ENCODE assay signal across 19 cellular contexts in genomic region chr2:98959759-98960507, GRCh38. TPM values are rescaled to one million over a fixed set of nuclear protein-coding genes. Genes with fewer than 3 reads are reported as not detected.
DNase-seq lines count a peak whose midpoint lies in the region; ATAC-seq and TF ChIP-seq lines count a peak whose summit lies in the region.
"Had no signal": no experiment of that assay in that cellular context is flagged by ENCODE, and none has a peak within 500 bp of the region (broad histone marks: within the 10 kb centered on the region; RNA-seq: fewer than 3 reads in every experiment).

No MANE protein-coding gene starts in this region.

- H3K4me2 ChIP-seq in Karpas-422 (ENCODE audit: low read depth, low read length, poor library complexity, severe bottlenecking), result no peak overlapping the region

- ATAC-seq in HG03520 (IDR thresholded peaks at IDR 0.05; ENCODE audit: unreplicated experiment), result no peak
- ATAC-seq: PC-3 had no signal

- H4K20me1 ChIP-seq in Karpas-422 (ENCODE audit: insufficient read depth, low read depth, low read length), result no peaks in the 10 kb centered on the region

- H3K9ac ChIP-seq in Karpas-422 (ENCODE audit: low read length), result no peak overlapping the region

- no peak for TF ChIP-seq CTCF in AG09309 (IDR thresholded peaks at IDR 0.05; ENCODE audit: control insufficient read depth, insufficient read depth, low read depth, low read length, missing control alignments)

- H3K36me3 ChIP-seq in Karpas-422 (ENCODE audit: insufficient read depth, low read length), result no peaks in the 10 kb centered on the region
- H3K36me3 ChIP-seq: MG63 had no signal

- H3K27ac ChIP-seq in Karpas-422 (ENCODE audit: low read length), result no peak overlapping the region
- H3K27ac ChIP-seq: RWPE1 had no signal

- no peak overlapping the region for H3K4me3 ChIP-seq in AG09309 (ENCODE audit: control insufficient read depth, low read depth, low read length)
- no peak overlapping the region for H3K4me3 ChIP-seq in Karpas-422 (ENCODE audit: low read length)
- H3K4me3 ChIP-seq: MG63 had no signal

- DNase-seq in AG09309 (ENCODE audit: low read depth) (peak; percentile 1), DMS 273 treated with DMSO at 0.1 percent for 48 hours (lab: John Stamatoyannopoulos, UW) (peak; percentile 38), NCI-H69 (lab: John Stamatoyannopoulos, UW) (peak; percentile 82), cerebellar cortex (ENCODE audit: low spot score) (peak; percentile 31), Karpas-422 (no peak), NCI-H2196 treated with DMSO at 0.1 percent for 48 hours (lab: John Stamatoyannopoulos, UW; ENCODE audit: unreplicated experiment) (no peak)
- DNase-seq: C1 segment of cervical spinal cord; CD8-positive, alpha-beta memory T cell; DMS79 treated with DMSO at 0.1 percent for 48 hours; H9; IMR-90; MG63; NCI-H1048; NCI-H1436; NCI-H2029 treated with DMSO at 0.1 percent for 48 hours; PC-3; SIG-M5 had no signal

- H3K9me2 ChIP-seq in Karpas-422 (replicated peaks; ENCODE audit: insufficient read depth, low read length), result no peaks in the 10 kb centered on the region

- no peaks in the 10 kb centered on the region for H3K9me3 ChIP-seq in Karpas-422 (ENCODE audit: low read length)
- H3K9me3 ChIP-seq: MG63 had no signal

- no peak overlapping the region for H2AFZ ChIP-seq in Karpas-422 (ENCODE audit: low read length)

- no peaks in the 10 kb centered on the region for H3K79me2 ChIP-seq in Karpas-422 (ENCODE audit: low read length)

- H3K4me1 ChIP-seq in Karpas-422 (ENCODE audit: low read length), result peaks cover 6% of the 10 kb centered on the region; the same call in 1 of the 2 replicates

- H3K27me3 ChIP-seq in Karpas-422 (ENCODE audit: low read length), result no peaks in the 10 kb centered on the region

RNA-seq across cellular contexts. Expression of gene CRACDL, which starts 23.9 kb away (rescaled TPM):
- total RNA-seq in Karpas-422 (2014; rRNA removed; shearing (Covaris generic); ENCODE audit: low replicate concordance), result 1.0 and 2.5 TPM in 2 replicates
- total RNA-seq: IMR-90, PC-3 had no signal

Comparison
In these comparisons a context has a peak if more than half of its experiments do, and no peak if none do; other contexts are left out.
1. DNase-seq: peak in AG09309 (single experiment), DMS 273 treated with DMSO at 0.1 percent for 48 hours (single experiment), NCI-H69 (single experiment) and cerebellar cortex (single experiment); none in Karpas-422 (single experiment) and NCI-H2196 treated with DMSO at 0.1 percent for 48 hours (single experiment).